8 cellular contexts compared by ENCODE assay signal in the genomic region with DNA sequence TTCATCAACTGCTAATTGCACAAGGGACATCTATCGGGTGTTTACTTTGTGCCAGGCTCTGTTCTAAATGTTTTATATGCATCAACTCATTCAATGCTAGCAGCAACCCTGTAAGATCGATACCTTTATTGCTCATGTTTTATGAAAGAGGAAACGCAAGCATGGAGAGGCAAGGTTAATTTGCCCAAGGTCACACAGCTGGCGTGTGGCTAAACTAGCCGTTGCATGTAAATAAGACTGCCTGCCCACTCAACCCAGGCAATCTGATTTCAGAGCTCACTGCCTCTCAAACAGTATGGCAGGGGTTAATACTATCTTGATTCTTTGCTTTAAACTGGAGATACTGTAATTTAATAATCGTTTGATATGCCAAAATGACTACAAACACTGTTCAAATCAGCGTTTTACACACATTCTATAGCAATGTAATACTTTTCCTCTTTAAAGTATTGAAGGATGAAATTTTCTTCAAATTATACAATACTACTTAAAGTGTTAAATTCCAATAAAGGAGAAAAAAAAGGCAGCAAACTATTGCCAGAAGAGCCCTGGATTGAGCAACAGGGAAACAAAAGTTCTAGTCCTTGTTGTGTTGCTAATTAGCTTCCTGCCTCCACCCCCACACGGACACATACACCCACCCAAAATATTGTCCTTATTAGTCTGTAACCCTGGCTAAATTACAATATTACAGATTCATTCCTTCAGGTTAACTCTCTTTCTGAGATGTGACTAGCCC. TPM values are rescaled to one million over a fixed set of nuclear protein-coding genes. Genes with fewer than 3 reads are reported as not detected.
DNase-seq lines count a peak whose midpoint lies in the region; ATAC-seq and TF ChIP-seq lines count a peak whose summit lies in the region.
"Had no signal": no experiment of that assay in that cellular context is flagged by ENCODE, and none has a peak within 500 bp of the region (broad histone marks: within the 10 kb centered on the region; RNA-seq: fewer than 3 reads in every experiment).

No MANE protein-coding gene starts in this region.

- no peaks in the 10 kb centered on the region for H4K20me1 ChIP-seq in MM.1S (ENCODE audit: insufficient read depth, low read length)
- H4K20me1 ChIP-seq in osteoblast (ENCODE audit: insufficient read depth, low read length): no peaks in the 10 kb centered on the region

- no peaks in the 10 kb centered on the region for H3F3A ChIP-seq in MM.1S (ENCODE audit: insufficient read depth, low read length)

- TF ChIP-seq POLR2A in spleen (IDR thresholded peaks at IDR 0.05): no peak
- no peak for TF ChIP-seq POLR2A in stomach (IDR thresholded peaks at IDR 0.05)

- H3K9me3 ChIP-seq in MM.1S (replicated peaks; ENCODE audit: insufficient read depth, low read length) (no peaks in the 10 kb centered on the region), osteoblast (ENCODE audit: low read depth, low read length) (no peaks in the 10 kb centered on the region), spleen (peaks cover 0 to 20% (median 9%) of the 10 kb centered on the region in 8 donors), ascending aorta (peaks cover 0 to 3% of the 10 kb centered on the region in 2 donors), stomach (peaks cover 0 to 7% (median 3%) of the 10 kb centered on the region in 4 donors)

- DNase-seq in GM19238 (ENCODE audit: insufficient read length, low spot score) (peak; percentile 22), MM.1S (no peak), osteoblast (ENCODE audit: insufficient read length, low spot score, missing footprints) (no peak), spleen (no peak), ascending aorta (ENCODE audit: low spot score in 2 of 2) (no peak), stomach (no peak)
- DNase-seq: activated naive CD8-positive, alpha-beta T cell treated with anti-CD3 and anti-CD28 coated beads, Interleukin-2, amount 10 ng/mL, durations not matched to agents 7 days and 5 days had no signal

- H3K9me2 ChIP-seq in MM.1S (replicated peaks; ENCODE audit: insufficient read depth, low read length): no peaks in the 10 kb centered on the region

- H3K4me2 ChIP-seq in MM.1S (ENCODE audit: low read depth, low read length) (peak overlapping the region; percentile 34), osteoblast (ENCODE audit: insufficient read depth, low read length) (no peak overlapping the region)

- H3K9ac ChIP-seq in MM.1S (ENCODE audit: low read length): no peak overlapping the region; the same call in 1 of the 2 replicates

- ATAC-seq in HG02759 (IDR thresholded peaks at IDR 0.05; ENCODE audit: unreplicated experiment): peak; percentile 81

- TF ChIP-seq CTCF in MM.1S (IDR thresholded peaks at IDR 0.05; ENCODE audit: low read length) (no peak), osteoblast (IDR thresholded peaks at IDR 0.05; ENCODE audit: extremely low read depth, low read depth, low read length) (no peak), spleen (IDR thresholded peaks at IDR 0.05 in 8 of 11, conservative IDR thresholded peaks at IDR 0.05 in 3 of 11) (no peak), ascending aorta (IDR thresholded peaks at IDR 0.05) (no peak), stomach (IDR thresholded peaks at IDR 0.05) (no peak)

- H3K79me2 ChIP-seq in MM.1S (ENCODE audit: low read length): no peaks in the 10 kb centered on the region
- H3K79me2 ChIP-seq in osteoblast (ENCODE audit: insufficient read depth, low read length): no peaks in the 10 kb centered on the region

- intact Hi-C loops in spleen (cut with DNase I; ENCODE audit: low total_unique reads): no loop called here
- intact Hi-C loops in ascending aorta (cut with DNase I): no loop called here
- intact Hi-C loops in stomach (cut with DNase I; ENCODE audit: low total_unique reads): no loop called here

- H3K4me3 ChIP-seq in MM.1S (ENCODE audit: low read length) (no peak overlapping the region), osteoblast (ENCODE audit: insufficient read depth, low read length) (no peak overlapping the region), spleen (peak overlapping the region in 2 of 8 donors; percentile 12 to 37), ascending aorta (no peak overlapping the region), stomach (no peak overlapping the region)

- TF ChIP-seq EP300 in stomach (IDR thresholded peaks at IDR 0.05): no peak

- H2AFZ ChIP-seq in MM.1S (ENCODE audit: low read length) (peak overlapping the region; percentile 23), osteoblast (ENCODE audit: low read length) (peak overlapping the region; percentile 8)

- H3K27me3 ChIP-seq in MM.1S (replicated peaks; ENCODE audit: insufficient read depth, low read length): no peaks in the 10 kb centered on the region
- no peaks in the 10 kb centered on the region for H3K27me3 ChIP-seq in osteoblast (ENCODE audit: insufficient read depth, low read length)
- no peaks in the 10 kb centered on the region for H3K27me3 ChIP-seq in spleen (replicated peaks in 1 of 7)
- H3K27me3 ChIP-seq in ascending aorta: no peaks in the 10 kb centered on the region
- H3K27me3 ChIP-seq in stomach: no peaks in the 10 kb centered on the region

- H3K4me1 ChIP-seq in MM.1S (ENCODE audit: low read length) (no peaks in the 10 kb centered on the region), osteoblast (ENCODE audit: insufficient read depth, low read length) (no peaks in the 10 kb centered on the region), spleen (peaks cover 0 to 17% (median 8%) of the 10 kb centered on the region in 6 donors), ascending aorta (no peaks in the 10 kb centered on the region), stomach (peaks cover 0 to 4% (median 0%) of the 10 kb centered on the region in 4 donors)

- no peak overlapping the region for H3K27ac ChIP-seq in MM.1S (ENCODE audit: low read length)
- no peak overlapping the region for H3K27ac ChIP-seq in osteoblast (ENCODE audit: low read depth, low read length)
- peak overlapping the region in 2 of 8 donors; percentile 1 to 35 for H3K27ac ChIP-seq in spleen
- H3K27ac ChIP-seq in ascending aorta: no peak overlapping the region
- H3K27ac ChIP-seq in stomach: no peak overlapping the region

- H3K36me3 ChIP-seq in MM.1S (replicated peaks; ENCODE audit: insufficient read depth, low read length): no peaks in the 10 kb centered on the region
- no peaks in the 10 kb centered on the region for H3K36me3 ChIP-seq in osteoblast (ENCODE audit: insufficient read depth, low read length)
- no peaks in the 10 kb centered on the region for H3K36me3 ChIP-seq in spleen
- H3K36me3 ChIP-seq in ascending aorta: no peaks in the 10 kb centered on the region
- H3K36me3 ChIP-seq in stomach: no peaks in the 10 kb centered on the region

- 28 to 49% (median 37%) methylated on average over 8 of the region's 8 CpGs for WGBS in spleen, 5 donors
- 28 to 47% (median 39%) methylated on average over 8 of the region's 8 CpGs for WGBS in stomach, 5 donors

RNA-seq across cellular contexts. Expression of gene DHRS7, which starts 39.1 kb away (rescaled TPM):
- total RNA-seq in osteoblast: 52.5 and 66.6 TPM in 2 replicates
- total RNA-seq in spleen: 10 to 100 TPM; 47.5 to 93.1 (median 56.2) TPM
- 10 to 100 TPM; 30.0 to 32.1 (median 30.8) TPM for polyA plus RNA-seq in spleen
- 34.8 TPM for total RNA-seq in ascending aorta
- 100 to 1,000 TPM in 4 of 5 donors, 10 to 100 TPM in 1; 60.7 to 322 (median 158) TPM for total RNA-seq in stomach
- polyA plus RNA-seq in stomach: 10 to 100 TPM; 26.6 to 45.9 (median 38.9) TPM

RNA-seq across cellular contexts. Expression of gene PPM1A, which starts 44.7 kb away (rescaled TPM):
- 36.6 and 36.8 TPM in 2 replicates for total RNA-seq in osteoblast
- total RNA-seq in spleen: 10 to 100 TPM; 34.7 to 63.0 (median 53.0) TPM
- polyA plus RNA-seq in spleen: 10 to 100 TPM; 15.5 to 21.4 (median 18.6) TPM
- 25.0 TPM for total RNA-seq in ascending aorta
- total RNA-seq in stomach: 10 to 100 TPM; 24.0 to 95.5 (median 40.2) TPM
- 10 to 100 TPM; 13.6 to 29.5 (median 24.0) TPM for polyA plus RNA-seq in stomach
